20 cellular contexts compared by ENCODE assay signal in genomic region chr5:53934126-53934856, GRCh38.
DNase-seq lines count a peak whose midpoint lies in the region; ATAC-seq, FAIRE-seq and TF ChIP-seq lines count a peak whose summit lies in the region.
"Had no signal": no experiment of that assay in that cellular context is flagged by ENCODE, and none has a peak within 500 bp of the region (broad histone marks: within the 10 kb centered on the region; RNA-seq: fewer than 3 reads in every experiment).

No MANE protein-coding gene starts in this region.

- DNase-seq in HTR-8/SVneo (ENCODE audit: insufficient read length, low spot score) (peak; percentile 45), adipocyte (ENCODE audit: low read depth) (peak; percentile 70), fibroblast of lung (ENCODE audit: low read depth in 2 of 2) (peak; percentile 28 to 67), nephron progenitor cell (no peak), left ventricle myocardium inferior (no peak)
- DNase-seq: activated CD4-positive, alpha-beta T cell treated with anti-CD3 and anti-CD28 coated beads, Interleukin-2, amount 10 ng/mL, durations not matched to agents 24 days and 14 days; activated naive CD8-positive, alpha-beta T cell treated with anti-CD3 and anti-CD28 coated beads, Interleukin-2, amount 10 ng/mL, durations not matched to agents 7 days and 5 days; central memory CD4-positive, alpha-beta T cell; left cardiac atrium; NCI-H146; stimulated activated CD4-positive, alpha-beta T cell treated with anti-CD3 and anti-CD28 coated beads, Interleukin-2, amount 100 ng/mL, for 48 hours; stimulated activated naive CD8-positive, alpha-beta T cell treated with anti-CD3 and anti-CD28 coated beads, Interleukin-15, Interleukin-2, amounts not matched to agents 100 U/mL and 50 U/mL, for 24 hours; thyroid gland had no signal

- H3K36me3 ChIP-seq in adipocyte (ENCODE audit: control insufficient read depth, insufficient read depth, low read length, severe bottlenecking) = no peaks in the 10 kb centered on the region
- H3K36me3 ChIP-seq in fibroblast of lung (ENCODE audit: control insufficient read depth, insufficient read depth, low read length) = no peaks in the 10 kb centered on the region
- H3K36me3 ChIP-seq in left ventricle myocardium inferior = peaks cover 2% of the 10 kb centered on the region
- H3K36me3 ChIP-seq: thyroid gland had no signal

- TF ChIP-seq CTCF in fibroblast of lung (conservative IDR thresholded peaks at IDR 0.05 in 1 of 2, IDR thresholded peaks at IDR 0.05 in 1 of 2; ENCODE audit: low read depth in 1 of 2, low read length in 2 of 2) (no peak), nephron progenitor cell (IDR thresholded peaks at IDR 0.05) (no peak), left ventricle myocardium inferior (IDR thresholded peaks at IDR 0.05; ENCODE audit: borderline replicate concordance) (no peak)

- ATAC-seq in HG03045 (IDR thresholded peaks at IDR 0.05; ENCODE audit: unreplicated experiment) (no peak), HG03108 (IDR thresholded peaks at IDR 0.05; ENCODE audit: unreplicated experiment) (no peak)
- ATAC-seq: esophagus mucosa; left cardiac atrium; Right ventricle myocardium inferior; stimulated activated naive CD8-positive, alpha-beta T cell treated with anti-CD3 and anti-CD28 coated beads, Interleukin-15, Interleukin-2, amounts not matched to agents 100 U/mL and 50 U/mL, for 24 hours had no signal

- no peak overlapping the region for H3K4me2 ChIP-seq in fibroblast of lung (ENCODE audit: extremely low read depth, insufficient read depth, low read length)
- H3K4me2 ChIP-seq: smooth muscle cell had no signal

- H2AFZ ChIP-seq in fibroblast of lung (ENCODE audit: low read length) = no peak overlapping the region

- no peaks in the 10 kb centered on the region for H3K27me3 Mint-ChIP-seq in nephron progenitor cell (ENCODE audit: low read depth, poor library complexity)
- H3K27me3 Mint-ChIP-seq: activated CD4-positive, alpha-beta T cell treated with anti-CD3 and anti-CD28 coated beads, Interleukin-2, amount 10 ng/mL, durations not matched to agents 24 days and 14 days; activated naive CD8-positive, alpha-beta T cell treated with anti-CD3 and anti-CD28 coated beads, Interleukin-2, amount 10 ng/mL, durations not matched to agents 7 days and 5 days had no signal

- H3K4me3 Mint-ChIP-seq in nephron progenitor cell = no peak overlapping the region
- H3K4me3 Mint-ChIP-seq: activated CD4-positive, alpha-beta T cell treated with anti-CD3 and anti-CD28 coated beads, Interleukin-2, amount 10 ng/mL, durations not matched to agents 24 days and 14 days; activated naive CD8-positive, alpha-beta T cell treated with anti-CD3 and anti-CD28 coated beads, Interleukin-2, amount 10 ng/mL, durations not matched to agents 7 days and 5 days had no signal

- H3K27me3 ChIP-seq in adipocyte (replicated peaks; ENCODE audit: control insufficient read depth, insufficient read depth, low read length) (no peaks in the 10 kb centered on the region), fibroblast of lung (ENCODE audit: control insufficient read depth, insufficient read depth, low read length) (no peaks in the 10 kb centered on the region), left ventricle myocardium inferior (ENCODE audit: low read depth) (no peaks in the 10 kb centered on the region)
- H3K27me3 ChIP-seq: thyroid gland had no signal

- peaks cover 13% of the 10 kb centered on the region for H3K4me1 Mint-ChIP-seq in nephron progenitor cell
- H3K4me1 Mint-ChIP-seq: activated CD4-positive, alpha-beta T cell treated with anti-CD3 and anti-CD28 coated beads, Interleukin-2, amount 10 ng/mL, durations not matched to agents 24 days and 14 days; activated naive CD8-positive, alpha-beta T cell treated with anti-CD3 and anti-CD28 coated beads, Interleukin-2, amount 10 ng/mL, durations not matched to agents 7 days and 5 days had no signal

- H3K4me1 ChIP-seq in adipocyte (ENCODE audit: control insufficient read depth, insufficient read depth, low read length) = peaks cover 40% of the 10 kb centered on the region
- H3K4me1 ChIP-seq in fibroblast of lung (ENCODE audit: control insufficient read depth, extremely low read depth, insufficient read depth, low read length) = no peaks in the 10 kb centered on the region
- H3K4me1 ChIP-seq in left ventricle myocardium inferior = peaks cover 38% of the 10 kb centered on the region
- H3K4me1 ChIP-seq: thyroid gland had no signal

- no peak for FAIRE-seq in HTR-8/SVneo (lab: Jason Lieb, UNC)

- peaks cover 11% of the 10 kb centered on the region for H3K36me3 Mint-ChIP-seq in nephron progenitor cell (ENCODE audit: low read depth)

- H4K20me1 ChIP-seq in fibroblast of lung (ENCODE audit: control insufficient read depth, extremely low read depth, insufficient read depth, low read length) = no peaks in the 10 kb centered on the region

- H3K9me3 ChIP-seq in adipocyte (ENCODE audit: control insufficient read depth, low read length) (no peaks in the 10 kb centered on the region), fibroblast of lung (ENCODE audit: control insufficient read depth, insufficient read depth, low read depth, low read length) (no peaks in the 10 kb centered on the region), left ventricle myocardium inferior (replicated peaks) (no peaks in the 10 kb centered on the region)
- H3K9me3 ChIP-seq: thyroid gland had no signal

- H3K9ac ChIP-seq in adipocyte (ENCODE audit: low read length) = no peak overlapping the region
- H3K9ac ChIP-seq in fibroblast of lung (ENCODE audit: insufficient read depth, low read length) = no peak overlapping the region

- intact Hi-C loops in left ventricle myocardium inferior (cut with micrococcal nuclease) = no loop called here

- no peaks in the 10 kb centered on the region for H3K79me2 ChIP-seq in fibroblast of lung (ENCODE audit: control insufficient read depth, insufficient read depth, low read length)

- H3K27ac ChIP-seq in fibroblast of lung (ENCODE audit: insufficient read depth, low read length) (no peak overlapping the region), left ventricle myocardium inferior (replicated peaks) (no peak overlapping the region)
- H3K27ac ChIP-seq: HL-60, thyroid gland had no signal

- no peak overlapping the region for H3K4me3 ChIP-seq in adipocyte (ENCODE audit: low read length)
- no peak overlapping the region for H3K4me3 ChIP-seq in fibroblast of lung (replicated peaks in 1 of 4; ENCODE audit: control extremely low read depth in 1 of 4, insufficient read depth in 1 of 4, low read depth in 3 of 4, low read length in 4 of 4)
- H3K4me3 ChIP-seq in left ventricle myocardium inferior = no peak overlapping the region
- H3K4me3 ChIP-seq: smooth muscle cell, thyroid gland had no signal

- no peak overlapping the region for H3K27ac Mint-ChIP-seq in nephron progenitor cell
- H3K27ac Mint-ChIP-seq: activated CD4-positive, alpha-beta T cell treated with anti-CD3 and anti-CD28 coated beads, Interleukin-2, amount 10 ng/mL, durations not matched to agents 24 days and 14 days; activated naive CD8-positive, alpha-beta T cell treated with anti-CD3 and anti-CD28 coated beads, Interleukin-2, amount 10 ng/mL, durations not matched to agents 7 days and 5 days; activated T-helper 2 cell treated with anti-CD3 and anti-CD28 coated beads, Interferon-gamma antibody, Interleukin-2, Interleukin-4, amounts not matched to agents 10 μg/mL and 5 μg/mL and 100 μg/mL, durations not matched to agents 14 hours and 24 hours and 36 hours had no signal

- H3K9me3 Mint-ChIP-seq in nephron progenitor cell = peaks cover 2% of the 10 kb centered on the region
- H3K9me3 Mint-ChIP-seq: activated CD4-positive, alpha-beta T cell treated with anti-CD3 and anti-CD28 coated beads, Interleukin-2, amount 10 ng/mL, durations not matched to agents 24 days and 14 days; activated naive CD8-positive, alpha-beta T cell treated with anti-CD3 and anti-CD28 coated beads, Interleukin-2, amount 10 ng/mL, durations not matched to agents 7 days and 5 days; activated T-helper 2 cell treated with anti-CD3 and anti-CD28 coated beads, Interferon-gamma antibody, Interleukin-2, Interleukin-4, amounts not matched to agents 10 μg/mL and 5 μg/mL and 100 μg/mL, durations not matched to agents 14 hours and 24 hours and 36 hours had no signal

Comparison
In these comparisons a context has a peak if more than half of its experiments do, and no peak if none do; other contexts are left out.
1. DNase-seq: peak in HTR-8/SVneo (single experiment), adipocyte (single experiment) and fibroblast of lung (2 of 2); none in nephron progenitor cell (single experiment) and left ventricle myocardium inferior (single experiment).